8 cellular contexts compared by ENCODE assay signal in genomic region chr12:32679091-32679909, GRCh38. TPM values are rescaled to one million over a fixed set of nuclear protein-coding genes. Genes with fewer than 3 reads are reported as not detected.
A peak's percentile ranks its signal among the peaks of the same experiment; 100 is the strongest.
DNase-seq lines count a peak whose midpoint lies in the region; ATAC-seq and TF ChIP-seq lines count a peak whose summit lies in the region.

DNM1L (plus strand) TSS chr12:32679301; CDS start chr12:32679364, 63 bp downstream.

- peak; percentile 96 for DNase-seq in DMS153 (lab: John Stamatoyannopoulos, UW)
- DNase-seq in Jurkat, Clone E6-1 (ENCODE audit: low read depth, low spot score): peak; percentile 89
- DNase-seq in PC-9: peak; percentile 87 to 99
- peak; percentile 91 for DNase-seq in activated T-cell treated with anti-CD3 and anti-CD28 coated beads, Interleukin-2, amount 50 U/mL, for 1 hour
- DNase-seq in epithelial cell of proximal tubule (ENCODE audit: low read depth): peak; percentile 42
- DNase-seq in stimulated activated CD8-positive, alpha-beta memory T cell treated with anti-CD3 and anti-CD28 coated beads, Interleukin-4, amount 100 ng/mL, for 48 hours: peak; percentile 91

- CTCF ChIA-PET in PC-9 (lab: Charles Lee): no interaction called here

- peaks cover 21% of the 10 kb centered on the region; the same call in 1 of the 2 replicates for H3F3A ChIP-seq in PC-9 (ENCODE audit: insufficient read depth, low read depth)

- no peaks in the 10 kb centered on the region; the same call in none of the 2 replicates for H4K20me1 ChIP-seq in PC-9 (ENCODE audit: insufficient read depth)

- H3K36me3 ChIP-seq in PC-9 (ENCODE audit: low read depth) (0 out of 2 replicates have a peak, but pooled peaks cover 6% of the 10 kb centered on the region), mucosa of rectum (ENCODE audit: control insufficient read depth in 2 of 2, insufficient read depth in 2 of 2, low read length in 2 of 2) (no peaks in the 10 kb centered on the region)

- TF ChIP-seq CTCF in PC-9 (conservative IDR thresholded peaks at IDR 0.05): no peak
- TF ChIP-seq CTCF in epithelial cell of proximal tubule (conservative IDR thresholded peaks at IDR 0.05; ENCODE audit: low read depth, low read length): no peak

- H3K9me2 ChIP-seq in PC-9 (ENCODE audit: insufficient read depth): no peaks in the 10 kb centered on the region

- H3K4me3 ChIP-seq in Jurkat, Clone E6-1 (ENCODE audit: low read length): peak within 1 kb of the TSS; percentile 78
- H3K4me3 ChIP-seq in PC-9 (peak within 1 kb of the TSS; percentile 82), epithelial cell of proximal tubule (ENCODE audit: low read depth, low read length) (peak within 1 kb of the TSS; percentile 91), mucosa of rectum (ENCODE audit: low read length in 2 of 2) (peak within 1 kb of the TSS; percentile 81 to 89)

- peak within 1 kb of the TSS; percentile 94 to 95 for H3K9ac ChIP-seq in mucosa of rectum (ENCODE audit: low read depth in 1 of 2, low read length in 2 of 2)

- H3K9me3 ChIP-seq in PC-9 (ENCODE audit: insufficient read depth, low read depth): no peaks in the 10 kb centered on the region
- no peaks in the 10 kb centered on the region for H3K9me3 ChIP-seq in mucosa of rectum (ENCODE audit: control insufficient read depth in 2 of 2, low read length in 2 of 2)

- BruUV-seq in PC-9 (replicated peaks; lab: Mats Ljungman, UMichigan): no TSS peak

- intact Hi-C loops in PC-9 (cut with micrococcal nuclease; ENCODE audit: unreplicated experiment): loop anchor here (1.0 to 10.0 kb wide), 7 partner anchors 76 to 1343 kb away; partner anchors contain the start of genes ALG10, ETFBKMT, FGD4 and YARS2

- peak; percentile 95 for ATAC-seq in GM21619 (IDR thresholded peaks at IDR 0.05; ENCODE audit: unreplicated experiment)

- H2AFZ ChIP-seq in PC-9: peak within 1 kb of the TSS; percentile 86

- H3K4me1 ChIP-seq in PC-9 (replicated peaks; ENCODE audit: insufficient read depth): peaks cover 26% of the 10 kb centered on the region
- H3K4me1 ChIP-seq in mucosa of rectum (ENCODE audit: control insufficient read depth in 2 of 2, insufficient read depth in 2 of 2, low read length in 2 of 2): peaks cover 5 to 8% of the 10 kb centered on the region in 2 donors

- peak within 1 kb of the TSS; percentile 94 for H3K4me2 ChIP-seq in PC-9

- H3K27me3 ChIP-seq in PC-9 (ENCODE audit: insufficient read depth, low read depth): no peaks in the 10 kb centered on the region
- H3K27me3 ChIP-seq in mucosa of rectum (ENCODE audit: control insufficient read depth in 2 of 2, insufficient read depth in 2 of 2, low read length in 2 of 2): no peaks in the 10 kb centered on the region

- H3K79me2 ChIP-seq in PC-9 (ENCODE audit: low read depth): peaks cover 47% of the 10 kb centered on the region

- peak within 1 kb of the TSS; percentile 71 for H3K27ac ChIP-seq in PC-9
- peak within 1 kb of the TSS; percentile 95 to 96 for H3K27ac ChIP-seq in mucosa of rectum (ENCODE audit: low read depth in 2 of 2, low read length in 2 of 2)

- POLR2A ChIA-PET in PC-9 (lab: Charles Lee; ENCODE audit: unreplicated experiment): interaction anchor here (0.6 to 0.7 kb wide), 2 partner anchors 43 to 1404 kb away, joined by 3 to 8 read pairs; no protein-coding TSS in a partner anchor

RNA-seq across cellular contexts. Expression of gene DNM1L, which starts in this region (rescaled TPM):
- 77.3 TPM for polyA plus RNA-seq in Jurkat, Clone E6-1 (2012; ENCODE audit: insufficient read depth, insufficient read length)
- total RNA-seq in PC-9 (2021): 95.8 and 112 TPM in 2 replicates
- total RNA-seq in epithelial cell of proximal tubule: 65.6 and 96.2 TPM in 2 replicates

Comparison
In these comparisons a context has a peak if more than half of its experiments do, and no peak if none do; other contexts are left out.
1. Peak in every context shown above with its lines: DNase-seq, ATAC-seq, H3K4me3 ChIP-seq and H3K27ac ChIP-seq.
2. DNase-seq: peak in every context shown above with its lines; median percentile 96 in DMS153; 93 in PC-9; 91 in activated T-cell treated with anti-CD3 and anti-CD28 coated beads, Interleukin-2, amount 50 U/mL, for 1 hour; 91 in stimulated activated CD8-positive, alpha-beta memory T cell treated with anti-CD3 and anti-CD28 coated beads, Interleukin-4, amount 100 ng/mL, for 48 hours; 89 in Jurkat, Clone E6-1; 42 in epithelial cell of proximal tubule.